In genomic region chr19:5038631-5039271, GRCh38 we compare ENCODE assay signal across 8 cellular contexts.
DNase-seq lines count a peak whose midpoint lies in the region; ATAC-seq, FAIRE-seq and TF ChIP-seq lines count a peak whose summit lies in the region.

No MANE protein-coding gene starts in this region.

- H3K79me1 ChIP-seq in IMR-90 (ENCODE audit: low read depth in 1 of 2, low read length in 2 of 2) = peaks cover 7 to 64% of the 10 kb centered on the region in 2 experiments; a peak in 3 of 4 replicates

- no peak overlapping the region for H3K18ac ChIP-seq in IMR-90 (ENCODE audit: low read depth, low read length)

- H2BK120ac ChIP-seq in IMR-90 (ENCODE audit: low read depth, low read length) = no peak overlapping the region

- H4K5ac ChIP-seq in IMR-90 (ENCODE audit: low read depth, low read length) = no peak overlapping the region

- no peak overlapping the region for H4K91ac ChIP-seq in IMR-90 (ENCODE audit: insufficient read depth, low read depth, low read length)

- H3K36me3 ChIP-seq in IMR-90 (ENCODE audit: control insufficient read depth, insufficient read depth, low read length) = peaks cover 56% of the 10 kb centered on the region
- peaks cover 27 to 28% of the 10 kb centered on the region in 2 experiments for H3K36me3 ChIP-seq in GM12878 (ENCODE audit: control insufficient read depth in 2 of 2, insufficient read depth in 2 of 2, low read length in 1 of 2)
- H3K36me3 ChIP-seq in lung (ENCODE audit: control insufficient read depth in 2 of 2, insufficient read depth in 2 of 2, low read length in 2 of 2) = peaks cover 4 to 36% of the 10 kb centered on the region in 2 donors

- dilution Hi-C loops in IMR-90 (cut with HindIII; ENCODE audit: low sequenced_read_pairs, unreplicated experiment) = no loop called here

- TF ChIP-seq POLR2A in IMR-90 (IDR thresholded peaks at IDR 0.05; ENCODE audit: low read depth, low read length) = no peak
- TF ChIP-seq POLR2A in GM12878 (IDR thresholded peaks at IDR 0.05; ENCODE audit: low read depth, low read length) = no peak

- no peak overlapping the region for H3K4me3 ChIP-seq in IMR-90 (ENCODE audit: insufficient read depth, low read depth, low read length)
- no peak overlapping the region for H3K4me3 ChIP-seq in GM12878
- H3K4me3 ChIP-seq in lung = no peak overlapping the region

- H3K4ac ChIP-seq in IMR-90 (ENCODE audit: low read depth, low read length) = no peak overlapping the region

- H3K4me1 ChIP-seq in IMR-90 (ENCODE audit: control insufficient read depth, insufficient read depth, low read length) = peaks cover 11% of the 10 kb centered on the region; the same call in 1 of the 2 replicates
- no peaks in the 10 kb centered on the region for H3K4me1 ChIP-seq in GM12878 (ENCODE audit: control insufficient read depth, insufficient read depth, low read length)
- H3K4me1 ChIP-seq in lung (ENCODE audit: control insufficient read depth in 2 of 2, insufficient read depth in 2 of 2, low read length in 2 of 2) = peaks cover 2 to 4% of the 10 kb centered on the region in 2 donors

- no peak overlapping the region for H2BK15ac ChIP-seq in IMR-90 (ENCODE audit: low read depth, low read length)

- no peak overlapping the region for H4K8ac ChIP-seq in IMR-90 (ENCODE audit: low read depth in 2 of 2, low read length in 2 of 2)

- TF ChIP-seq CTCF in IMR-90 (conservative IDR thresholded peaks at IDR 0.05; ENCODE audit: low read depth, low read length) = peak; percentile 42
- peak; percentile 44 to 56 (median 47) for TF ChIP-seq CTCF in GM12878 (IDR thresholded peaks at IDR 0.05 in 2 of 3, conservative IDR thresholded peaks at IDR 0.05 in 1 of 3; ENCODE audit: control insufficient read depth in 2 of 3, extremely low read depth in 1 of 3, insufficient read depth in 1 of 3, low read depth in 3 of 3, low read length in 3 of 3)
- TF ChIP-seq CTCF in lung (IDR thresholded peaks at IDR 0.05; ENCODE audit: control extremely low read depth, extremely low read depth) = peak; percentile 12

- FAIRE-seq in GM12878 (lab: Jason Lieb, UNC) = no peak

- no peak overlapping the region for H3K56ac ChIP-seq in IMR-90 (ENCODE audit: extremely low read depth, insufficient read depth, low read length)

- no peaks in the 10 kb centered on the region for H3K79me2 ChIP-seq in GM12878 (ENCODE audit: control insufficient read depth, insufficient read depth, low read length)

- H3K9me3 ChIP-seq in IMR-90 (ENCODE audit: control insufficient read depth, insufficient read depth, low read length) (no peaks in the 10 kb centered on the region), GM12878 (replicated peaks; ENCODE audit: control insufficient read depth, insufficient read depth, low read length) (no peaks in the 10 kb centered on the region), lung (ENCODE audit: control insufficient read depth in 2 of 2, insufficient read depth in 1 of 2, low read length in 1 of 2) (no peaks in the 10 kb centered on the region)

- H3K14ac ChIP-seq in IMR-90 (replicated peaks; ENCODE audit: low read depth, low read length) = no peak overlapping the region

- H2AK9ac ChIP-seq in IMR-90 (replicated peaks; ENCODE audit: low read depth, low read length, poor library complexity) = no peak overlapping the region

- H2BK5ac ChIP-seq in IMR-90 (ENCODE audit: low read depth, low read length, poor library complexity, severe bottlenecking) = no peak overlapping the region

- POLR2A ChIA-PET in IMR-90 (lab: Charles Lee; ENCODE audit: unreplicated experiment) (interaction anchor here (0.5 kb wide), 1 partner anchor 171 kb away, joined by 3 read pairs; the partner anchor contains the start of gene PLIN3), GM12878 (lab: Charles Lee) (no interaction called here)

- no peak overlapping the region; the same call in 1 of the 2 replicates for H2AK5ac ChIP-seq in IMR-90 (ENCODE audit: low read depth, low read length)

- WGBS in IMR-90 (ENCODE audit: extremely low coverage in 2 of 2, insufficient read length in 1 of 2), 2 experiments = 80% methylated on average over 6 of the region's 14 CpGs; no CpG with 5 or more reads in 1 of the 2 experiments
- WGBS in GM12878 (ENCODE audit: insufficient coverage, insufficient replicate concordance, low lambda C conversion rate, missing lambda C conversion rate) = 58% methylated on average over 14 of the region's 14 CpGs
- WGBS in lung, 2 donors = 66 to 69% methylated on average over 14 of the region's 14 CpGs

- CTCF ChIA-PET in IMR-90 (lab: Yijun Ruan, JAX) = interaction anchor here (0.7 to 1.2 kb wide), 3 partner anchors 10 to 230 kb away, joined by 3 to 4 read pairs (median 3); partner anchors contain the start of gene KDM4B
- CTCF ChIA-PET in GM12878 (lab: Yijun Ruan, JAX) = interaction anchor here (0.5 to 1.0 kb wide), 3 partner anchors 215 to 651 kb away, joined by 3 to 4 read pairs (median 3); partner anchors contain the start of gene RPL36

- H3K4me2 ChIP-seq in IMR-90 (ENCODE audit: low read depth, low read length) (no peak overlapping the region), GM12878 (ENCODE audit: control insufficient read depth, insufficient read depth) (no peak overlapping the region)

- H3K9me1 ChIP-seq in IMR-90 (ENCODE audit: insufficient read depth, low read length) = no peaks in the 10 kb centered on the region

- no peak overlapping the region for H3K9ac ChIP-seq in IMR-90 (ENCODE audit: low read depth, low read length)
- no peak overlapping the region for H3K9ac ChIP-seq in GM12878 (ENCODE audit: control insufficient read depth, insufficient read depth, low read length)

- SMC1A ChIA-PET in GM12878 (lab: Charles Lee; ENCODE audit: uncharacterized antibody, unreplicated experiment) = interaction anchor here (1.0 kb wide), 1 partner anchor 309 kb away, joined by 3 read pairs; no protein-coding TSS in a partner anchor

- H3K27me3 ChIP-seq in IMR-90 (ENCODE audit: control insufficient read depth, insufficient read depth, low read length) (no peaks in the 10 kb centered on the region), GM12878 (replicated peaks in 1 of 2; ENCODE audit: control insufficient read depth in 2 of 2, insufficient read depth in 2 of 2, low read length in 1 of 2) (no peaks in the 10 kb centered on the region), lung (ENCODE audit: control insufficient read depth, insufficient read depth) (no peaks in the 10 kb centered on the region)

- no peak for TF ChIP-seq EP300 in GM12878 (IDR thresholded peaks at IDR 0.05; ENCODE audit: borderline replicate concordance in 1 of 2, control insufficient read depth in 1 of 2, low read depth in 2 of 2, low read length in 2 of 2)

- intact Hi-C loops in IMR-90 (cut with micrococcal nuclease) (loop anchor here (10.0 kb wide), 1 partner anchor 304 kb away; no protein-coding TSS in a partner anchor), GM12878 (cut with micrococcal nuclease; ENCODE audit: unreplicated experiment) (no loop called here)

- no peak overlapping the region for H3K27ac ChIP-seq in IMR-90 (ENCODE audit: insufficient read depth, low read length)
- H3K27ac ChIP-seq in GM12878 (ENCODE audit: control insufficient read depth, insufficient read depth) = no peak overlapping the region
- H3K27ac ChIP-seq in lung (ENCODE audit: low read depth in 1 of 2, low read length in 1 of 2) = no peak overlapping the region

- no peak overlapping the region for H2AFZ ChIP-seq in IMR-90 (replicated peaks; ENCODE audit: low read length, poor library complexity)
- no peak overlapping the region for H2AFZ ChIP-seq in GM12878 (ENCODE audit: control insufficient read depth, low read depth, low read length)

- no peak overlapping the region for H2BK20ac ChIP-seq in IMR-90 (ENCODE audit: low read depth, low read length)

- DNase-seq in NCI-H1092 treated with DMSO at 0.1 percent for 48 hours (lab: John Stamatoyannopoulos, UW) (peak; percentile 5), NCI-H1092 (lab: John Stamatoyannopoulos, UW) (no peak), IMR-90 (peak; percentile 24), GM12878 (ENCODE audit: low read depth, low spot score) (no peak), lung (ENCODE audit: low spot score) (no peak), SW480 (ENCODE audit: low spot score) (no peak)
- no peak for DNase-seq in activated naive CD4-positive, alpha-beta T cell treated with anti-CD3 and anti-CD28 coated beads, Interleukin-2, amount 50 U/mL, for 16 hours

- RAD21 ChIA-PET in GM12878 (lab: Charles Lee; ENCODE audit: unreplicated experiment) = interaction anchor here (0.6 kb wide), 1 partner anchor 359 kb away, joined by 3 read pairs; no protein-coding TSS in a partner anchor

- peak; percentile 20; the same call in 1 of the 2 replicates for TF ChIP-seq RAD21 in IMR-90 (IDR thresholded peaks at IDR 0.05; ENCODE audit: low read length)
- TF ChIP-seq RAD21 in GM12878 (IDR thresholded peaks at IDR 0.05; ENCODE audit: insufficient read depth, low read depth, low read length) = peak; percentile 22; the same call in 1 of the 2 replicates

- BruUV-seq in IMR-90 (replicated peaks; lab: Mats Ljungman, UMichigan) = no TSS peak
- BruUV-seq in GM12878 (replicated peaks; lab: Mats Ljungman, UMichigan) = no TSS peak

- no peak overlapping the region for H3K23ac ChIP-seq in IMR-90 (ENCODE audit: low read depth, low read length)

- peaks cover 54% of the 10 kb centered on the region for H4K20me1 ChIP-seq in IMR-90 (ENCODE audit: insufficient read depth, low read length)
- H4K20me1 ChIP-seq in GM12878 (ENCODE audit: control insufficient read depth, insufficient read depth) = no peaks in the 10 kb centered on the region; the same call in 1 of the 2 replicates

- ATAC-seq in IMR-90 (ENCODE audit: low read depth) (peak; percentile 38; the same call in 1 of the 2 replicates), GM12878 (peak; percentile 55; the same call in 2 of the 3 replicates), lung (ENCODE audit: insufficient read depth, low FRiP score) (no peak), GM19452 (IDR thresholded peaks at IDR 0.05; ENCODE audit: unreplicated experiment) (no peak)

- in situ Hi-C loops in IMR-90 (cut with MboI; ENCODE audit: low sequenced_read_pairs) (no loop called here), GM12878 (cut with MboI) (no loop called here)

TF ChIP-seq in IMR-90, 13 proteins besides CTCF, POLR2A, EP300 and RAD21:
- TF ChIP-seq SMC3 (IDR thresholded peaks at IDR 0.05; ENCODE audit: low read depth, low read length) (peak; percentile 27; the same call in 1 of the 2 replicates), MAFK (IDR thresholded peaks at IDR 0.05; ENCODE audit: low read depth, low read length) (no peak), FOS (IDR thresholded peaks at IDR 0.05; ENCODE audit: low read depth, low read length) (no peak), RFX5 (IDR thresholded peaks at IDR 0.05; ENCODE audit: low read depth, low read length) (no peak)

TF ChIP-seq in GM12878, 131 proteins besides CTCF, POLR2A, EP300 and RAD21 (continues in another document):
- TF ChIP-seq RUNX3 (IDR thresholded peaks at IDR 0.05; ENCODE audit: low read length) (no peak), CREM (IDR thresholded peaks at IDR 0.05; ENCODE audit: low read depth) (no peak)

Comparison
In these comparisons a context has a peak if more than half of its experiments do, and no peak if none do; other contexts are left out.
1. DNase-seq: peak in NCI-H1092 treated with DMSO at 0.1 percent for 48 hours (single experiment) and IMR-90 (single experiment); none in NCI-H1092 (single experiment), GM12878 (single experiment), lung (single experiment), SW480 (single experiment) and activated naive CD4-positive, alpha-beta T cell treated with anti-CD3 and anti-CD28 coated beads, Interleukin-2, amount 50 U/mL, for 16 hours (single experiment).
2. ATAC-seq: peak in IMR-90 (single experiment) and GM12878 (single experiment); none in lung (single experiment) and GM19452 (single experiment).
3. Peak in every context shown above with its lines, with median percentiles within 50 percentile points of each other: CTCF ChIP-seq.